In the genomic region with DNA sequence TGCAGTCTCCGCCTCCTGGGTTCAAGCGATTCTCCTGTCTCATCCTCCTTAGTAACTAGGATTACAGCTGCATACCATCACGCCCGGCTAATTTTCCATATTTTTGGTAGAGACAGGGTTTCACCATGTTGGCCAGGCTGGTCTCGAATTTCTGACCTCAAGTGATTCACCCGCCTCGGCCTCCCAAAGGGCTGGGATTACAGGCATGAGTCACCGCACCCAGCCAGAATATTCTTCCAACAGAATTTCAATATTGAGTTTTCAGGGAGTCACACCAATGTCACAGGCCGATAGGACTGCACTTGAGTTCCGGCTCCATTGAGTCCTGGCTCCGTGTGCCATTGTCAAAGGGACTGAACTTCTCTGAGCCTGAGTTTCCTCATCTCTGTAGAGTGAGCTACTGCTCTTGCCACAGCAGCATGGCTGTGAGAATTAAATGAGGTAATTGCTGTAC, we compare ENCODE assay signal across 15 cellular contexts.
DNase-seq lines count a peak whose midpoint lies in the region; FAIRE-seq and TF ChIP-seq lines count a peak whose summit lies in the region.
"Had no signal": no experiment of that assay in that cellular context is flagged by ENCODE, and none has a peak within 500 bp of the region (broad histone marks: within the 10 kb centered on the region; RNA-seq: fewer than 3 reads in every experiment).

No MANE protein-coding gene starts in this region.

- no peaks in the 10 kb centered on the region for H3K79me2 ChIP-seq in H9 (ENCODE audit: insufficient read depth, low read length)

- no peak overlapping the region for H4K8ac ChIP-seq in H9 (replicated peaks; ENCODE audit: insufficient read length, low read depth, low read length)

- H3K56ac ChIP-seq in H9 (ENCODE audit: insufficient read length, low read depth, low read length), result no peak overlapping the region

- no peak overlapping the region for H4K5ac ChIP-seq in H9 (ENCODE audit: insufficient read length, low read depth, low read length)

- peaks cover 33 to 43% of the 10 kb centered on the region in 2 experiments for H3K9me3 Mint-ChIP-seq in H9

- no peak overlapping the region for H2AFZ ChIP-seq in H9 (ENCODE audit: low read length)

- no peak overlapping the region for H3K4me3 Mint-ChIP-seq in H9
- H3K4me3 Mint-ChIP-seq: naive thymus-derived CD8-positive, alpha-beta T cell had no signal

- no peak overlapping the region for H4K91ac ChIP-seq in H9 (ENCODE audit: insufficient read length, low read depth, low read length)

- no CpG with 5 or more reads among the region's 11 CpGs for WGBS in H9 (ENCODE audit: extremely low coverage, insufficient read length, low lambda C conversion rate)

- H3K23me2 ChIP-seq in H9 (ENCODE audit: insufficient read length, low read depth, low read length, poor library complexity, severe bottlenecking), result no peaks in the 10 kb centered on the region

- H4K20me1 ChIP-seq in H9 (ENCODE audit: control insufficient read depth, insufficient read depth, insufficient read length), result no peaks in the 10 kb centered on the region

- H3K27me3 ChIP-seq in SJCRH30, result no peaks in the 10 kb centered on the region
- H3K27me3 ChIP-seq in skeletal muscle satellite cell (ENCODE audit: control insufficient read depth, insufficient read depth, low read length), result no peaks in the 10 kb centered on the region
- H3K27me3 ChIP-seq in H9 (ENCODE audit: insufficient read depth, low read length), result no peaks in the 10 kb centered on the region
- H3K27me3 ChIP-seq: colonic mucosa had no signal

- no peak overlapping the region for H3T11ph ChIP-seq in H9 (ENCODE audit: low read length)

- H3K27ac ChIP-seq in SJCRH30, result peak overlapping the region; percentile 34
- H3K27ac ChIP-seq in H9 (ENCODE audit: insufficient read length, low read depth, low read length), result no peak overlapping the region
- H3K27ac ChIP-seq: colonic mucosa, skin epidermis had no signal

- H3K4me1 ChIP-seq in SJCRH30 (peaks cover 37% of the 10 kb centered on the region), skeletal muscle satellite cell (ENCODE audit: control insufficient read depth, insufficient read depth, low read length) (peaks cover 28% of the 10 kb centered on the region), H9 (ENCODE audit: insufficient read depth, low read length) (no peaks in the 10 kb centered on the region)
- H3K4me1 ChIP-seq: colonic mucosa had no signal

- H3K9me3 ChIP-seq in SJCRH30 (replicated peaks) (no peaks in the 10 kb centered on the region), skeletal muscle satellite cell (replicated peaks; ENCODE audit: low read length) (no peaks in the 10 kb centered on the region), H9 (ENCODE audit: control insufficient read depth, low read depth, low read length) (no peaks in the 10 kb centered on the region)
- H3K9me3 ChIP-seq: colonic mucosa had no signal

- H3K4me3 ChIP-seq in SJCRH30 (no peak overlapping the region), fibroblast of the aortic adventitia (ENCODE audit: low read depth, low read length) (no peak overlapping the region), skeletal muscle satellite cell (ENCODE audit: low read length) (no peak overlapping the region)
- H3K4me3 ChIP-seq: colonic mucosa, skin epidermis had no signal

- DNase-seq in GM12892 (ENCODE audit: insufficient read length) (no peak), SJCRH30 (peak; percentile 66 to 75), fibroblast of the aortic adventitia (ENCODE audit: low read depth) (peak; percentile 70), NCI-H2029 (lab: John Stamatoyannopoulos, UW) (no peak), erythroblast (lab: John Stamatoyannopoulos, UW) (no peak), H9 (no peak)
- DNase-seq: activated CD8-positive, alpha-beta memory T cell treated with anti-CD3 and anti-CD28 coated beads for 24 hours; activated naive CD4-positive, alpha-beta T cell treated with Interleukin-2 at 50 U/mL for 16 hours; colonic mucosa; naive thymus-derived CD8-positive, alpha-beta T cell; NCI-H1105 had no signal

- no peak overlapping the region for H3K9ac ChIP-seq in skeletal muscle satellite cell (ENCODE audit: low read depth, low read length)
- no peak overlapping the region for H3K9ac ChIP-seq in H9 (ENCODE audit: extremely low read depth, insufficient read length, low read length)

- H3K4ac ChIP-seq in H9 (ENCODE audit: low read depth, low read length), result no peak overlapping the region

- peaks cover under 1 to 7% (median 3%) of the 10 kb centered on the region in 3 experiments; a peak in 5 of 7 replicates for H3K36me3 Mint-ChIP-seq in H9 (ENCODE audit: insufficient read depth in 1 of 3, low read depth in 3 of 3)
- H3K36me3 Mint-ChIP-seq: naive thymus-derived CD8-positive, alpha-beta T cell had no signal

- peaks cover 0 to 1% of the 10 kb centered on the region in 2 experiments; a peak in 1 of 4 replicates for H3K4me1 Mint-ChIP-seq in H9
- H3K4me1 Mint-ChIP-seq: naive thymus-derived CD8-positive, alpha-beta T cell had no signal

- H3K18ac ChIP-seq in H9 (ENCODE audit: insufficient read length, low read depth, low read length), result no peak overlapping the region

- TF ChIP-seq POLR2A in GM12892 (IDR thresholded peaks at IDR 0.05; ENCODE audit: low read depth, low read length), result no peak
- TF ChIP-seq POLR2A in erythroblast (IDR thresholded peaks at IDR 0.05; ENCODE audit: low read length), result no peak

- H3K23ac ChIP-seq in H9 (ENCODE audit: insufficient read length, low read depth, low read length), result no peak overlapping the region

- no peaks in the 10 kb centered on the region for H3K79me1 ChIP-seq in H9 (ENCODE audit: insufficient read depth, low read depth, low read length, poor library complexity, severe bottlenecking)

- H2BK15ac ChIP-seq in H9 (ENCODE audit: low read depth, low read length), result no peak overlapping the region

- H2BK5ac ChIP-seq in H9 (ENCODE audit: insufficient read length, low read length), result no peak overlapping the region

- FAIRE-seq in GM12892 (lab: Jason Lieb, UNC), result peak; percentile 38
- FAIRE-seq: D721Med, keratinocyte had no signal

- no peak overlapping the region for H2AK5ac ChIP-seq in H9 (ENCODE audit: insufficient read length, low read length)

- H2BK120ac ChIP-seq in H9 (ENCODE audit: low read depth, low read length, poor library complexity, severe bottlenecking), result no peak overlapping the region

- no peak overlapping the region for H3K27ac Mint-ChIP-seq in H9
- H3K27ac Mint-ChIP-seq: naive thymus-derived CD8-positive, alpha-beta T cell had no signal

- H3K4me2 ChIP-seq in skeletal muscle satellite cell (ENCODE audit: low read length) (peak overlapping the region; percentile 63), H9 (ENCODE audit: insufficient read depth, insufficient read length, low read length) (no peak overlapping the region)

- peaks cover 1% of the 10 kb centered on the region; the same call in 1 of the 2 replicates for H3K27me3 Mint-ChIP-seq in H9 (ENCODE audit: low read depth)

- no peak overlapping the region for H3K14ac ChIP-seq in H9 (ENCODE audit: insufficient read depth, low read length)

- H3K36me3 ChIP-seq in SJCRH30, result no peaks in the 10 kb centered on the region; the same call in 1 of the 2 replicates
- H3K36me3 ChIP-seq in skeletal muscle satellite cell (ENCODE audit: insufficient read depth, low read length), result no peaks in the 10 kb centered on the region
- H3K36me3 ChIP-seq: colonic mucosa had no signal

- no peak overlapping the region for H2BK12ac ChIP-seq in H9 (ENCODE audit: insufficient read length, low read depth, low read length)

- TF ChIP-seq CTCF in fibroblast of the aortic adventitia (IDR thresholded peaks at IDR 0.05; ENCODE audit: insufficient read depth, low read length) (no peak), H9 (conservative IDR thresholded peaks at IDR 0.05) (no peak)

- H2BK20ac ChIP-seq in H9 (ENCODE audit: low read depth, low read length, poor library complexity, severe bottlenecking), result no peak overlapping the region

Comparison
In these comparisons a context has a peak if more than half of its experiments do, and no peak if none do; other contexts are left out.
1. DNase-seq: peak in SJCRH30 (2 of 2) and fibroblast of the aortic adventitia (single experiment); none in GM12892 (single experiment), NCI-H2029 (single experiment), erythroblast (0 of 2) and H9 (single experiment).